Comparison of ENCODE assay signal across 1 cellular context in genomic region chr11:118082880-118083543, GRCh38.
A peak's percentile ranks its signal among the peaks of the same experiment; 100 is the strongest.
TF ChIP-seq lines count a peak whose summit lies in the region.

No MANE protein-coding gene starts in this region.

TF ChIP-seq in K562, 482 proteins besides CTCF, POLR2A, EP300 and RAD21 (continued from another document):
- TF ChIP-seq ZBTB9 (CRISPR knock-in tag; IDR thresholded peaks at IDR 0.05), result no peak
- TF ChIP-seq ZNF764 (CRISPR knock-in tag; IDR thresholded peaks at IDR 0.05; ENCODE audit: low read depth), result no peak
- TF ChIP-seq DPF2 (IDR thresholded peaks at IDR 0.05), result peak; percentile 32; the same call in 1 of the 2 replicates
- no peak for TF ChIP-seq HNRNPLL (IDR thresholded peaks at IDR 0.05; ENCODE audit: low read depth, low read length, poor library complexity, severe bottlenecking)
- no peak for TF ChIP-seq SRSF7 (optimal IDR thresholded peaks at IDR 0.05; ENCODE audit: low read depth, low read length)
- TF ChIP-seq GTF3C2 (IDR thresholded peaks at IDR 0.05; ENCODE audit: borderline replicate concordance, extremely low read depth, insufficient read length), result no peak
- TF ChIP-seq NR2C2 (CRISPR knock-in tag; IDR thresholded peaks at IDR 0.05), result no peak
- peak; percentile 61 for TF ChIP-seq NR2C2 (tag; IDR thresholded peaks at IDR 0.05)
- TF ChIP-seq ZNF77 (CRISPR knock-in tag; IDR thresholded peaks at IDR 0.05), result no peak
- peak; percentile 74 for TF ChIP-seq ETV1 (tag; conservative IDR thresholded peaks at IDR 0.05; ENCODE audit: low read depth)
- TF ChIP-seq SP1 (CRISPR knock-in tag; IDR thresholded peaks at IDR 0.05), result no peak
- TF ChIP-seq MGA (IDR thresholded peaks at IDR 0.05), result 0 out of 2 replicates have a peak, but pooled peaks have one; percentile 38
- TF ChIP-seq CBFA2T3 (IDR thresholded peaks at IDR 0.05), result 0 out of 2 replicates have a peak, but pooled peaks have one; percentile 17
- TF ChIP-seq MTF1 (CRISPR knock-in tag; IDR thresholded peaks at IDR 0.05; ENCODE audit: borderline replicate concordance), result no peak
- TF ChIP-seq RBM25 (IDR thresholded peaks at IDR 0.05; ENCODE audit: low read depth, low read length, severe bottlenecking), result no peak
